32 cellular contexts compared by ENCODE assay signal in genomic region chr2:190598621-190599020, GRCh38.
"Had no signal": no experiment of that assay in that cellular context is flagged by ENCODE, and none has a peak within 500 bp of the region (broad histone marks: within the 10 kb centered on the region; RNA-seq: fewer than 3 reads in every experiment).

No MANE protein-coding gene starts in this region.

- H3K36me3 ChIP-seq: adrenal gland, ascending aorta, cardiac muscle cell, esophagus squamous epithelium, heart right ventricle, left lung, uterus had no signal

- H3K4me3 Mint-ChIP-seq: activated naive CD8-positive, alpha-beta T cell treated with anti-CD3 and anti-CD28 coated beads for 36 hours; brain; effector memory CD8-positive, alpha-beta T cell; nephron; stimulated activated effector memory CD8-positive, alpha-beta T cell treated with anti-CD3 and anti-CD28 coated beads, Interleukin-12 subunit alpha, Interleukin-12 subunit beta, amount 100 ng/mL, for 72 hours; stimulated activated naive CD8-positive, alpha-beta T cell treated with anti-CD3 and anti-CD28 coated beads, Interleukin-15, amount 100 ng/mL, for 72 hours; T-helper 1 cell treated with Interleukin-12 subunit alpha and Interleukin-12 subunit beta and Interleukin-4 antibody, amounts not matched to agents 30 μg/mL and 1 μg/mL, for 36 hours; type B pancreatic cell had no signal

- H3K27ac Mint-ChIP-seq: activated naive CD8-positive, alpha-beta T cell treated with anti-CD3 and anti-CD28 coated beads for 36 hours; brain; nephron; progenitor cell of endocrine pancreas; stimulated activated effector memory CD8-positive, alpha-beta T cell treated with anti-CD3 and anti-CD28 coated beads, Interleukin-12 subunit alpha, Interleukin-12 subunit beta, amount 100 ng/mL, for 72 hours; stimulated activated naive CD8-positive, alpha-beta T cell treated with anti-CD3 and anti-CD28 coated beads, Interleukin-15, amount 100 ng/mL, for 72 hours; T-helper 1 cell treated with Interleukin-12 subunit alpha and Interleukin-12 subunit beta and Interleukin-4 antibody, amounts not matched to agents 30 μg/mL and 1 μg/mL, for 36 hours; type B pancreatic cell had no signal

- FAIRE-seq: TTC549 had no signal

- H3K9me3 Mint-ChIP-seq: effector memory CD8-positive, alpha-beta T cell; nephron; stimulated activated effector memory CD8-positive, alpha-beta T cell treated with anti-CD3 and anti-CD28 coated beads, Interleukin-12 subunit alpha, Interleukin-12 subunit beta, amount 100 ng/mL, for 72 hours; stimulated activated naive CD8-positive, alpha-beta T cell treated with anti-CD3 and anti-CD28 coated beads, Interleukin-15, amount 100 ng/mL, for 72 hours had no signal

- H3K27me3 ChIP-seq: adrenal gland, ascending aorta, cardiac muscle cell, dorsolateral prefrontal cortex, esophagus squamous epithelium, heart right ventricle, left lung, uterus had no signal

- H3K27me3 Mint-ChIP-seq: activated naive CD8-positive, alpha-beta T cell treated with anti-CD3 and anti-CD28 coated beads for 36 hours; brain; effector memory CD8-positive, alpha-beta T cell; stimulated activated naive CD8-positive, alpha-beta T cell treated with anti-CD3 and anti-CD28 coated beads, Interleukin-15, amount 100 ng/mL, for 72 hours had no signal

- H3K36me3 Mint-ChIP-seq: brain; stimulated activated effector memory CD8-positive, alpha-beta T cell treated with anti-CD3 and anti-CD28 coated beads, Interleukin-12 subunit alpha, Interleukin-12 subunit beta, amount 100 ng/mL, for 72 hours; type B pancreatic cell had no signal

- H3K27ac ChIP-seq: adrenal gland, ascending aorta, cardiac muscle cell, left lung, uterus, VCaP had no signal

- DNase-seq: activated CD4-positive, alpha-beta T cell treated with anti-CD3 and anti-CD28 coated beads for 4 hours; activated CD4-positive, alpha-beta T cell treated with anti-CD3 and anti-CD28 coated beads, Interleukin-2, amount 50 U/mL, for 4 hours; activated effector memory CD4-positive, alpha-beta T cell treated with Interleukin-2 at 50 U/mL for 16 hours; activated naive CD4-positive, alpha-beta T cell treated with Interleukin-2 at 50 U/mL for 16 hours; activated naive CD8-positive, alpha-beta T cell treated with anti-CD3 and anti-CD28 coated beads for 36 hours; adrenal gland; dorsolateral prefrontal cortex; effector memory CD8-positive, alpha-beta T cell; esophagus squamous epithelium; foreskin melanocyte; heart right ventricle; left lung; stimulated activated CD4-positive, alpha-beta T cell treated with anti-CD3 and anti-CD28 coated beads, Interleukin-12 subunit alpha, Interleukin-12 subunit beta, amount 100 ng/mL, for 4 hours; stimulated activated CD4-positive, alpha-beta T cell treated with anti-CD3 and anti-CD28 coated beads, Interleukin-4, amount 100 ng/mL, for 1 hour; stimulated activated naive CD8-positive, alpha-beta T cell treated with anti-CD3 and anti-CD28 coated beads, Interleukin-15, amount 100 ng/mL, for 72 hours; substantia nigra; T-helper 9 cell; uterus had no signal

- H3K9me3 ChIP-seq: adrenal gland, ascending aorta, esophagus squamous epithelium, left lung, uterus had no signal

- H3K4me3 ChIP-seq: adrenal gland, ascending aorta, cardiac muscle cell, coronary artery, dorsolateral prefrontal cortex, esophagus squamous epithelium, heart right ventricle, left lung, lung, skin epidermis, uterus had no signal

- ATAC-seq: effector memory CD8-positive, alpha-beta T cell; heart right ventricle; left lung; sciatic nerve; stimulated activated effector memory CD8-positive, alpha-beta T cell treated with anti-CD3 and anti-CD28 coated beads, Interleukin-12 subunit alpha, Interleukin-12 subunit beta, amount 100 ng/mL, for 72 hours; stimulated activated naive CD8-positive, alpha-beta T cell treated with anti-CD3 and anti-CD28 coated beads, Interleukin-15, amount 100 ng/mL, for 72 hours had no signal

- H3K4me1 ChIP-seq: adrenal gland, left lung, uterus had no signal

- H3K4me1 Mint-ChIP-seq: brain had no signal
